In the genomic region with DNA sequence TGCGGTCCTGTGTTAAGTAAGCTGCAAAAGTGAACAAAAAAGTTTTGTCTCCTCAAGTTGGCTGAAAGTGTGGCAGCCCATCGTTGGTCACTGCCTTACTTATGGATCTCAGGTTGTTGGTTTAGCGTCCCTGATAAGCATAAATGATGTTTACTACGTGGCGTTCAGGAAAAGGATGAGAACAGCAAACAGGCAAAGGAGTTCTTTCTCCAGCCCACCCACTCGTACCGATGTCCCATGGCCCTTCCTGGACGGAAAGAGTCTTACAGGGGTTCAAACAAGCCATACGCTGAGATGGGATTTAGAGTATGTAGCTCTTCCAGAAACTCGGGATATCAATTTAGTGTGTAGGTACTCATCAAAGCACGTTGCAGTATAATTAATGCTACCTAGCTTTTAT, we compare ENCODE assay signal across 8 cellular contexts. TPM values are rescaled to one million over a fixed set of nuclear protein-coding genes. Genes with fewer than 3 reads are reported as not detected.
DNase-seq lines count a peak whose midpoint lies in the region; ATAC-seq and TF ChIP-seq lines count a peak whose summit lies in the region.

No MANE protein-coding gene starts in this region.

- peaks cover 14% of the 10 kb centered on the region for H3K36me3 Mint-ChIP-seq in CD8-positive, alpha-beta T cell

- peaks cover 26% of the 10 kb centered on the region for H3K4me1 ChIP-seq in CD8-positive, alpha-beta T cell (ENCODE audit: insufficient read depth, low read length)
- H3K4me1 ChIP-seq in neuronal stem cell (ENCODE audit: control insufficient read depth in 2 of 2, insufficient read depth in 1 of 2, low read depth in 1 of 2, low read length in 2 of 2) = peaks cover 4 to 8% of the 10 kb centered on the region in 2 donors

- no peak overlapping the region for H3K23ac ChIP-seq in neuronal stem cell (ENCODE audit: low read depth, low read length, poor library complexity)

- POLR2A ChIA-PET in CD8-positive, alpha-beta T cell (lab: Charles Lee) = interaction anchor here (0.8 to 2.2 kb wide), 2 partner anchors 9 to 62 kb away, joined by 3 to 19 read pairs; partner anchors contain the start of gene NFIL3

- peaks cover 48% of the 10 kb centered on the region for H3K4me1 Mint-ChIP-seq in CD8-positive, alpha-beta T cell (ENCODE audit: low read depth)

- no peak overlapping the region for H4K8ac ChIP-seq in neuronal stem cell (ENCODE audit: low read depth, low read length)

- no peaks in the 10 kb centered on the region for H3K9me3 Mint-ChIP-seq in CD8-positive, alpha-beta T cell

- no peak overlapping the region for H3K14ac ChIP-seq in neuronal stem cell (ENCODE audit: low read length)

- ATAC-seq in CD8-positive, alpha-beta T cell = no peak
- ATAC-seq in HG03045 (IDR thresholded peaks at IDR 0.05; ENCODE audit: unreplicated experiment) = no peak

- H2BK5ac ChIP-seq in neuronal stem cell (ENCODE audit: low read length) = no peak overlapping the region

- peak overlapping the region; percentile 67 for H3K4me3 ChIP-seq in CD8-positive, alpha-beta T cell (ENCODE audit: low read depth, low read length)
- peak overlapping the region; percentile 89 for H3K4me3 ChIP-seq in Jurkat, Clone E6-1 (ENCODE audit: low read length)
- H3K4me3 ChIP-seq in choroid plexus epithelial cell (ENCODE audit: low read depth, low read length) (peak overlapping the region; percentile 92), neuronal stem cell (ENCODE audit: low read length in 2 of 2) (peak overlapping the region in 1 of 2 donors; percentile 88)

- intact Hi-C loops in CD8-positive, alpha-beta T cell (cut with DNase I, micrococcal nuclease) = loop anchor here in 1 of 2 experiments (5.0 kb wide), 2 partner anchors 260 to 350 kb away; no protein-coding TSS in a partner anchor

- DNase-seq in CD8-positive, alpha-beta T cell = no peak
- no peak for DNase-seq in Jurkat, Clone E6-1 (ENCODE audit: low read depth, low spot score)
- no peak for DNase-seq in choroid plexus epithelial cell (ENCODE audit: low read depth)
- DNase-seq in neuronal stem cell (ENCODE audit: low spot score) = no peak
- DNase-seq in RKO (ENCODE audit: low spot score) = no peak
- DNase-seq in stimulated activated CD4-positive, alpha-beta T cell treated with anti-CD3 and anti-CD28 coated beads, Interleukin-1b, Interleukin-23, amount 100 ng/mL, for 48 hours = no peak
- no peak for DNase-seq in HT-29 (ENCODE audit: low spot score)

- no peaks in the 10 kb centered on the region for H3K79me1 ChIP-seq in neuronal stem cell (ENCODE audit: low read depth, low read length)

- peak overlapping the region; percentile 97 for H3K4me3 Mint-ChIP-seq in CD8-positive, alpha-beta T cell

- no peak overlapping the region for H2BK12ac ChIP-seq in neuronal stem cell (ENCODE audit: low read length)

- H2BK120ac ChIP-seq in neuronal stem cell (ENCODE audit: low read depth, low read length) = no peak overlapping the region

- H3K9ac ChIP-seq in neuronal stem cell (ENCODE audit: low read depth, low read length, poor library complexity) = no peak overlapping the region

- H3K27me3 Mint-ChIP-seq in CD8-positive, alpha-beta T cell (ENCODE audit: low read depth) = no peaks in the 10 kb centered on the region

- H4K91ac ChIP-seq in neuronal stem cell (ENCODE audit: low read depth, low read length, poor library complexity) = no peak overlapping the region

- no peaks in the 10 kb centered on the region for H3K36me3 ChIP-seq in CD8-positive, alpha-beta T cell (ENCODE audit: insufficient read depth, low read length)
- peaks cover 0 to 16% of the 10 kb centered on the region in 2 donors for H3K36me3 ChIP-seq in neuronal stem cell (replicated peaks in 1 of 2; ENCODE audit: control insufficient read depth in 2 of 2, insufficient read depth in 2 of 2, low read length in 2 of 2)

- no peak overlapping the region for H3K4me2 ChIP-seq in neuronal stem cell (ENCODE audit: insufficient read depth, low read length, poor library complexity, severe bottlenecking)

- peak overlapping the region; percentile 90 for H3K27ac Mint-ChIP-seq in CD8-positive, alpha-beta T cell

- no peak for TF ChIP-seq CTCF in CD8-positive, alpha-beta T cell (IDR thresholded peaks at IDR 0.05)
- TF ChIP-seq CTCF in choroid plexus epithelial cell (conservative IDR thresholded peaks at IDR 0.05; ENCODE audit: low read depth, low read length) = no peak

- no CpG with 5 or more reads among the region's 11 CpGs for WGBS in neuronal stem cell (ENCODE audit: extremely low coverage in 2 of 2, insufficient read length in 2 of 2, insufficient replicate concordance in 1 of 2), 2 donors

- H3K27me3 ChIP-seq in CD8-positive, alpha-beta T cell (ENCODE audit: insufficient read depth, low read length) = no peaks in the 10 kb centered on the region
- H3K27me3 ChIP-seq in neuronal stem cell (ENCODE audit: control insufficient read depth in 3 of 3, insufficient read depth in 3 of 3, low read depth in 1 of 3, low read length in 3 of 3) = no peaks in the 10 kb centered on the region

- H3K18ac ChIP-seq in neuronal stem cell (ENCODE audit: low read length) = no peak overlapping the region

- H2AK5ac ChIP-seq in neuronal stem cell (ENCODE audit: low read depth, low read length) = no peak overlapping the region

- no peak overlapping the region for H2BK15ac ChIP-seq in neuronal stem cell (ENCODE audit: low read length)

- H2AFZ ChIP-seq in neuronal stem cell (ENCODE audit: low read length) = peak overlapping the region; percentile 97

- H3K9me3 ChIP-seq in CD8-positive, alpha-beta T cell (ENCODE audit: low read length) = no peaks in the 10 kb centered on the region
- peaks cover 0 to 5% of the 10 kb centered on the region in 2 donors for H3K9me3 ChIP-seq in neuronal stem cell (replicated peaks in 1 of 2; ENCODE audit: control insufficient read depth in 2 of 2, insufficient read depth in 1 of 2, low read depth in 1 of 2, low read length in 2 of 2)

- H3K27ac ChIP-seq in CD8-positive, alpha-beta T cell (ENCODE audit: low read depth, low read length) = peak overlapping the region; percentile 77
- no peak overlapping the region for H3K27ac ChIP-seq in neuronal stem cell (replicated peaks; ENCODE audit: low read length)

- no peak overlapping the region for H3K4ac ChIP-seq in neuronal stem cell (ENCODE audit: low read length)

- CTCF ChIA-PET in CD8-positive, alpha-beta T cell (lab: Charles Lee) = interaction anchor here (1.6 kb wide), 1 partner anchor 62 kb away, joined by 3 read pairs; the partner anchor contains the start of gene NFIL3

RNA-seq across cellular contexts. Expression of gene AUH, which starts 0.5 kb away (rescaled TPM):
- 10 to 100 TPM; 13.4 to 15.2 TPM for total RNA-seq in CD8-positive, alpha-beta T cell
- polyA plus RNA-seq in Jurkat, Clone E6-1 (2012; ENCODE audit: insufficient read depth, insufficient read length) = 14.5 TPM
- 12.7 TPM for polyA plus RNA-seq in neuronal stem cell (2013, experiment 1 of 2)
- polyA plus RNA-seq in neuronal stem cell (2013, experiment 2 of 2) = 12.6 TPM
- total RNA-seq in HT-29 (2014; rRNA removed; shearing (Covaris generic)) = 28.6 TPM in 2 replicates
